In the genomic region with DNA sequence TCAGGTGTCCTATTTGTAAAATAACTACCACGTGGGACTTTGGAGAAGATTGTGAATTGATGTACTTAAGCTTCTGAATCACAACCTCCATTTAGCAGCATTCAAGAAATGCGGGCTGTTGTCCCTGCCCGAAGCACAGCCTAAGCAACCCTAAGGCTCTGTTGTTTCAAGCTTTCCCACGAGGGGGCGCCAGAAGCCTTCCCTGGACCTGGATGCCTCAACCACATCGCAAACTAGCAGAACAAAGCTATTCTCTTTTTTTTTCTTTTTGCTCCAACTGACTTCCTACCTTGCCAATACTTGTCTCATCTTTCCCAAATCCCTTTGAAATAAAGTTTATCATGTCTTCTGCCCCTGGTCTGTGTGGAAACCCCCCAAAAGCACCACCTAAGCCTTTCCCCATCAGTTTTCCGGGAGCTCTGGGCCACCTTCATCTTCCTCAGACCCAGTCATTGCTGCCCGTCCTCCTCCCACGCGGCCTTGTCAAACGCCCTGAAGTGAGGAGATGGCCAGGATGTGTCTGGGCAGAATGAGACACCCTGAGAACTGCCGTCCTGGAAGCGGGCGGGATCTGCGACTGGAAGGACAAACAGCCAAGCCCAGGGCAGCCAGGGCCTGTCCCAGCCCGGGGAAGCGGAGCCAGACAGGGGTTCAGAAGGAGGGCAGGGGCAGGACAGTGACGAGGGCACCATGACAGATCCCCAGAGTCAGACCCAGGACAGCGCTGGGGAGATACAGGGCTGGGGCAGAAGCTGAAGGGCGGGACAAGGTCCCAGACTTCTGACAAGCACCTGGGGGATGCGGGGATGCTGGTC, we compare ENCODE assay signal across 8 cellular contexts.
DNase-seq lines count a peak whose midpoint lies in the region; ATAC-seq and TF ChIP-seq lines count a peak whose summit lies in the region.

No MANE protein-coding gene starts in this region.

- no peak overlapping the region for H3K27ac ChIP-seq in CD4-positive, alpha-beta T cell (ENCODE audit: low read depth, low read length)
- H3K27ac ChIP-seq in effector memory CD4-positive, alpha-beta T cell (ENCODE audit: insufficient read depth, low read length, poor library complexity, severe bottlenecking): no peak overlapping the region

- CTCF ChIA-PET in CD4-positive, alpha-beta T cell (lab: Charles Lee): interaction anchor here (0.6 to 3.7 kb wide), 15 partner anchors 8 to 567 kb away, joined by 3 to 53 read pairs (median 4); a partner anchor contains a TSS
- CTCF ChIA-PET in activated CD4-positive, alpha-beta memory T cell treated with anti-CD3 and anti-CD28 coated beads, Interleukin-2, amount 10 ng/mL, durations not matched to agents 7 days and 5 days (lab: Charles Lee): interaction anchor here (0.6 to 10.2 kb wide), 34 partner anchors 9 to 546 kb away, joined by 3 to 152 read pairs (median 5); no protein-coding TSS in a partner anchor

- peak; percentile 82 for ATAC-seq in CD4-positive, alpha-beta T cell (ENCODE audit: poor library complexity)
- ATAC-seq in memory B cell (ENCODE audit: low read depth) (peak; percentile 88), GM21423 (IDR thresholded peaks at IDR 0.05; ENCODE audit: unreplicated experiment) (no peak)

- no peak overlapping the region for H3K4me3 ChIP-seq in HFF-Myc (replicated peaks; ENCODE audit: low read depth, low read length)
- no peak overlapping the region for H3K4me3 ChIP-seq in effector memory CD4-positive, alpha-beta T cell (ENCODE audit: insufficient read depth, low read depth, low read length, poor library complexity, severe bottlenecking)

- POLR2A ChIA-PET in CD4-positive, alpha-beta T cell (lab: Charles Lee): interaction anchor here (0.6 to 1.4 kb wide), 3 partner anchors 135 to 206 kb away, joined by 4 to 10 read pairs (median 4); no protein-coding TSS in a partner anchor
- POLR2A ChIA-PET in activated CD4-positive, alpha-beta memory T cell treated with anti-CD3 and anti-CD28 coated beads, Interleukin-2, amount 10 ng/mL, durations not matched to agents 7 days and 5 days (lab: Charles Lee): interaction anchor here (1.1 kb wide), 1 partner anchor 137 kb away, joined by 6 read pairs; no protein-coding TSS in a partner anchor

- H3K4me1 ChIP-seq in effector memory CD4-positive, alpha-beta T cell (ENCODE audit: control insufficient read depth, insufficient read depth, low read length, poor library complexity, severe bottlenecking): no peaks in the 10 kb centered on the region

- no peaks in the 10 kb centered on the region for H3K36me3 Mint-ChIP-seq in CD4-positive, alpha-beta T cell (ENCODE audit: low read depth)
- peaks cover 8% of the 10 kb centered on the region for H3K36me3 Mint-ChIP-seq in activated CD4-positive, alpha-beta memory T cell treated with anti-CD3 and anti-CD28 coated beads, Interleukin-2, amount 10 ng/mL, durations not matched to agents 7 days and 5 days (ENCODE audit: low read depth)
- H3K36me3 Mint-ChIP-seq in memory B cell: no peaks in the 10 kb centered on the region

- no peak overlapping the region for H3K4me3 Mint-ChIP-seq in CD4-positive, alpha-beta T cell
- H3K4me3 Mint-ChIP-seq in activated CD4-positive, alpha-beta memory T cell treated with anti-CD3 and anti-CD28 coated beads, Interleukin-2, amount 10 ng/mL, durations not matched to agents 7 days and 5 days: no peak overlapping the region
- H3K4me3 Mint-ChIP-seq in memory B cell: no peak overlapping the region

- H3K9me3 Mint-ChIP-seq in CD4-positive, alpha-beta T cell: no peaks in the 10 kb centered on the region
- H3K9me3 Mint-ChIP-seq in activated CD4-positive, alpha-beta memory T cell treated with anti-CD3 and anti-CD28 coated beads, Interleukin-2, amount 10 ng/mL, durations not matched to agents 7 days and 5 days: peaks cover 13% of the 10 kb centered on the region
- H3K9me3 Mint-ChIP-seq in memory B cell: no peaks in the 10 kb centered on the region

- H3K27ac Mint-ChIP-seq in CD4-positive, alpha-beta T cell: no peak overlapping the region
- H3K27ac Mint-ChIP-seq in activated CD4-positive, alpha-beta memory T cell treated with anti-CD3 and anti-CD28 coated beads, Interleukin-2, amount 10 ng/mL, durations not matched to agents 7 days and 5 days: no peak overlapping the region
- H3K27ac Mint-ChIP-seq in memory B cell: no peak overlapping the region

- no peaks in the 10 kb centered on the region for H3K36me3 ChIP-seq in effector memory CD4-positive, alpha-beta T cell (ENCODE audit: control insufficient read depth, insufficient read depth, low read length)

- no peaks in the 10 kb centered on the region for H3K9me3 ChIP-seq in CD4-positive, alpha-beta T cell (ENCODE audit: control insufficient read depth, low read length)
- no peaks in the 10 kb centered on the region for H3K9me3 ChIP-seq in effector memory CD4-positive, alpha-beta T cell (ENCODE audit: control insufficient read depth, low read length)

- H3K27me3 Mint-ChIP-seq in CD4-positive, alpha-beta T cell: peaks cover 39% of the 10 kb centered on the region
- H3K27me3 Mint-ChIP-seq in activated CD4-positive, alpha-beta memory T cell treated with anti-CD3 and anti-CD28 coated beads, Interleukin-2, amount 10 ng/mL, durations not matched to agents 7 days and 5 days: peaks cover 14% of the 10 kb centered on the region
- H3K27me3 Mint-ChIP-seq in memory B cell: peaks cover 18% of the 10 kb centered on the region

- no peaks in the 10 kb centered on the region for H3K27me3 ChIP-seq in CD4-positive, alpha-beta T cell (ENCODE audit: control insufficient read depth, insufficient read depth, low read length)
- H3K27me3 ChIP-seq in effector memory CD4-positive, alpha-beta T cell (replicated peaks; ENCODE audit: control insufficient read depth, insufficient read depth, low read length, poor library complexity, severe bottlenecking): no peaks in the 10 kb centered on the region

- peak; percentile 57 to 82 (median 73) for DNase-seq in CD4-positive, alpha-beta T cell
- DNase-seq in HFF-Myc (ENCODE audit: extremely low read depth, low read depth): peak; percentile 39
- peak; percentile 60 for DNase-seq in NCI-H748 (lab: John Stamatoyannopoulos, UW; ENCODE audit: unreplicated experiment)
- DNase-seq in activated CD4-positive, alpha-beta memory T cell treated with anti-CD3 and anti-CD28 coated beads, Interleukin-2, amount 10 ng/mL, durations not matched to agents 7 days and 5 days: peak; percentile 81
- peak; percentile 43 to 59 (median 55) for DNase-seq in effector memory CD4-positive, alpha-beta T cell
- peak; percentile 79 to 90 for DNase-seq in memory B cell (ENCODE audit: low spot score in 2 of 2)
- DNase-seq in stimulated activated CD8-positive, alpha-beta memory T cell treated with anti-CD3 and anti-CD28 coated beads, Interleukin-15, amount 100 ng/mL, for 4 hours (ENCODE audit: low read depth in 2 of 2): peak; percentile 32 to 50

- TF ChIP-seq CTCF in CD4-positive, alpha-beta T cell (IDR thresholded peaks at IDR 0.05): peak; percentile 83
- TF ChIP-seq CTCF in HFF-Myc (IDR thresholded peaks at IDR 0.05; ENCODE audit: low read depth, low read length, missing control alignments): peak; percentile 95

- H3K4me1 Mint-ChIP-seq in CD4-positive, alpha-beta T cell (ENCODE audit: low read depth): peaks cover 11% of the 10 kb centered on the region
- H3K4me1 Mint-ChIP-seq in activated CD4-positive, alpha-beta memory T cell treated with anti-CD3 and anti-CD28 coated beads, Interleukin-2, amount 10 ng/mL, durations not matched to agents 7 days and 5 days: peaks cover 18% of the 10 kb centered on the region
- H3K4me1 Mint-ChIP-seq in memory B cell: peaks cover 2% of the 10 kb centered on the region

- intact Hi-C loops in CD4-positive, alpha-beta T cell (cut with DNase I, micrococcal nuclease): loop anchor here (1.0 to 10.0 kb wide), 4 partner anchors 137 to 282 kb away; no protein-coding TSS in a partner anchor
